ENCODE assay signal across 8 cellular contexts in the genomic region with DNA sequence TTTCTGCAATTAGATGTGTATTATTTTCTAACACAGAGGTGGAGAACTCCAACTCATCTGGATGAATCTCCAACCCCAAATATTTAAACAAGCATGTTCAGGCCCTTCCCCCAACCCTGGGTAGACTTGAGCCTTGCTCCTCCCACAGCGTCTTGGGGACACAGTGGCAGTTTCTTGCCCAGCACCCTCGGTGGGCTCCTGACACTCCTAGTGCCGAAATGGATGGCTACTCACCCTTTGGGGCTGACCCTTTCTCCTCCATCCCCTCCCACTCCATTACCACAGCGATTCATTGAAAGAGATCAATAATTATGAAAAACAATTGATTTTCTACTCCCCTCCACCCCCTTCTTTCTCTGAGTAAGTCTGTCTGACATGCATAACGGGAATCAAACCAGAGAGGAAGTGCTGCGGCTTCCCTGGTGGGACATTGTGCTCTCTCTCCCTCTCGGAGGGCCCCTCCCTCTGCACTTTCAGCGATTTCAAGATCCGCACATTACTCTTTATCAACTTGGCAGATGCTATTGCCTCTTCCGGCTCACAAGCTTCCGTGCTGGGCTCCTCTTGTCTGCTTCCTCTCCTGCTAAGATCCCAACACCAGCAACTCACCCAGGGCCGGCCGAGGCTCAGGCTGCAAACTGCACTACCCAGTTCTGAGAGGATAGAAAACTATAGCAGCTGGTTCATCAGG.
DNase-seq lines count a peak whose midpoint lies in the region; ATAC-seq and TF ChIP-seq lines count a peak whose summit lies in the region.

No MANE protein-coding gene starts in this region.

- no peaks in the 10 kb centered on the region for H3K79me2 ChIP-seq in GM23248 (ENCODE audit: insufficient read depth)

- H3K4me3 ChIP-seq in GM23248, result no peak overlapping the region

- no peaks in the 10 kb centered on the region for H3K9me2 ChIP-seq in GM23248 (ENCODE audit: insufficient read depth)

- in situ Hi-C loops in GM23248 (cut with MboI), result no loop called here

- DNase-seq in GM23248 (peak; percentile 8), T-cell (peak; percentile 18 to 76 (median 46)), mesothelial cell of epicardium (ENCODE audit: low spot score in 2 of 2, unreplicated experiment in 2 of 2) (no peak), NCI-H748 (lab: John Stamatoyannopoulos, UW; ENCODE audit: unreplicated experiment) (no peak), DMS53 treated with DMSO at 0.1 percent for 48 hours (lab: John Stamatoyannopoulos, UW; ENCODE audit: unreplicated experiment) (no peak), inferior parietal cortex (ENCODE audit: extremely low spot score) (no peak)
- peak in 1 of 2 donors; percentile 22 for DNase-seq in central memory CD8-positive, alpha-beta T cell (ENCODE audit: low spot score in 2 of 2)
- peak; percentile 11 to 65 for DNase-seq in stimulated activated naive CD8-positive, alpha-beta T cell treated with anti-CD3 and anti-CD28 coated beads, Interleukin-15, amount 100 ng/mL, for 72 hours

- H3K4me1 ChIP-seq in GM23248 (ENCODE audit: insufficient read depth), result 0 out of 2 replicates have a peak, but pooled peaks cover 3% of the 10 kb centered on the region

- peak; percentile 80 to 94 (median 82) for ATAC-seq in T-cell (replicated peaks in 1 of 4)
- peak; percentile 79 for ATAC-seq in central memory CD8-positive, alpha-beta T cell (replicated peaks; ENCODE audit: extremely low read depth, poor library complexity, severe bottlenecking)
- ATAC-seq in stimulated activated naive CD8-positive, alpha-beta T cell treated with anti-CD3 and anti-CD28 coated beads, Interleukin-15, amount 100 ng/mL, for 72 hours, result peak; percentile 88

- no peak overlapping the region for H3K27ac ChIP-seq in GM23248

- no peaks in the 10 kb centered on the region for H4K20me1 ChIP-seq in GM23248 (ENCODE audit: insufficient read depth)

- TF ChIP-seq CTCF in mesothelial cell of epicardium (IDR thresholded peaks at IDR 0.05; ENCODE audit: unreplicated experiment), result no peak

- POLR2A ChIA-PET in T-cell (lab: Charles Lee), result no interaction called here

- H3K27me3 Mint-ChIP-seq in T-cell (no peaks in the 10 kb centered on the region), mesothelial cell of epicardium (ENCODE audit: low read depth) (peaks cover 9% of the 10 kb centered on the region)
- no peaks in the 10 kb centered on the region for H3K27me3 Mint-ChIP-seq in central memory CD8-positive, alpha-beta T cell
- no peaks in the 10 kb centered on the region for H3K27me3 Mint-ChIP-seq in stimulated activated naive CD8-positive, alpha-beta T cell treated with anti-CD3 and anti-CD28 coated beads, Interleukin-15, amount 100 ng/mL, for 72 hours

- no peaks in the 10 kb centered on the region for H3K36me3 ChIP-seq in GM23248 (ENCODE audit: low read depth)

- CTCF ChIA-PET in T-cell (lab: Charles Lee), result interaction anchor here in 1 of 2 donors (1.2 kb wide), 1 partner anchor 11 kb away, joined by 3 read pairs; no protein-coding TSS in a partner anchor

- H2AFZ ChIP-seq in GM23248, result peak overlapping the region; percentile 49; the same call in 1 of the 2 replicates

- H3K27me3 ChIP-seq in GM23248 (replicated peaks; ENCODE audit: insufficient read depth), result peaks cover 7% of the 10 kb centered on the region; the same call in 1 of the 2 replicates

- H3K4me3 Mint-ChIP-seq in T-cell (peak overlapping the region; percentile 78 to 82 (median 80)), mesothelial cell of epicardium (peak overlapping the region; percentile 55)
- peak overlapping the region; percentile 72 for H3K4me3 Mint-ChIP-seq in central memory CD8-positive, alpha-beta T cell
- H3K4me3 Mint-ChIP-seq in stimulated activated naive CD8-positive, alpha-beta T cell treated with anti-CD3 and anti-CD28 coated beads, Interleukin-15, amount 100 ng/mL, for 72 hours, result peak overlapping the region; percentile 78 to 85

- no peak overlapping the region for H3K4me2 ChIP-seq in GM23248 (ENCODE audit: unreplicated experiment)

- peaks cover 36 to 58% (median 42%) of the 10 kb centered on the region in 3 donors for H3K4me1 Mint-ChIP-seq in T-cell
- peaks cover 26% of the 10 kb centered on the region for H3K4me1 Mint-ChIP-seq in central memory CD8-positive, alpha-beta T cell
- peaks cover 13% of the 10 kb centered on the region for H3K4me1 Mint-ChIP-seq in mesothelial cell of epicardium
- peaks cover 34% of the 10 kb centered on the region for H3K4me1 Mint-ChIP-seq in stimulated activated naive CD8-positive, alpha-beta T cell treated with anti-CD3 and anti-CD28 coated beads, Interleukin-15, amount 100 ng/mL, for 72 hours

- H3K9ac ChIP-seq in GM23248, result no peak overlapping the region

- H3K9me3 ChIP-seq in GM23248 (ENCODE audit: low read depth), result no peaks in the 10 kb centered on the region

- no peaks in the 10 kb centered on the region; the same call in 1 of the 2 replicates for H3F3A ChIP-seq in GM23248 (ENCODE audit: insufficient read depth)

- 10 to 17% methylated on average over 12 to 13 of the region's 13 CpGs for WGBS in GM23248 (ENCODE audit: low coverage in 1 of 2, low lambda C conversion rate in 2 of 2, missing lambda C conversion rate in 2 of 2), 2 experiments

- H3K27ac Mint-ChIP-seq in T-cell, result peak overlapping the region; percentile 87 to 92
- H3K27ac Mint-ChIP-seq in central memory CD8-positive, alpha-beta T cell (ENCODE audit: low read depth), result peak overlapping the region; percentile 66
- no peak overlapping the region for H3K27ac Mint-ChIP-seq in mesothelial cell of epicardium
- peak overlapping the region; percentile 73 to 95 for H3K27ac Mint-ChIP-seq in stimulated activated naive CD8-positive, alpha-beta T cell treated with anti-CD3 and anti-CD28 coated beads, Interleukin-15, amount 100 ng/mL, for 72 hours

- peaks cover 0 to 4% (median 0%) of the 10 kb centered on the region in 3 donors for H3K9me3 Mint-ChIP-seq in T-cell
- H3K9me3 Mint-ChIP-seq in central memory CD8-positive, alpha-beta T cell, result no peaks in the 10 kb centered on the region
- H3K9me3 Mint-ChIP-seq in mesothelial cell of epicardium, result peaks cover 3% of the 10 kb centered on the region
- H3K9me3 Mint-ChIP-seq in stimulated activated naive CD8-positive, alpha-beta T cell treated with anti-CD3 and anti-CD28 coated beads, Interleukin-15, amount 100 ng/mL, for 72 hours, result peaks cover 0 to 9% of the 10 kb centered on the region in 2 donors

- H3K36me3 Mint-ChIP-seq in T-cell (no peaks in the 10 kb centered on the region), mesothelial cell of epicardium (no peaks in the 10 kb centered on the region)
- H3K36me3 Mint-ChIP-seq in central memory CD8-positive, alpha-beta T cell (ENCODE audit: insufficient read depth), result peaks cover 2% of the 10 kb centered on the region

Comparison
In these comparisons a context has a peak if more than half of its experiments do, and no peak if none do; other contexts are left out.
1. DNase-seq: peak in GM23248 (single experiment), T-cell (34 of 34) and stimulated activated naive CD8-positive, alpha-beta T cell treated with anti-CD3 and anti-CD28 coated beads, Interleukin-15, amount 100 ng/mL, for 72 hours (2 of 2); none in mesothelial cell of epicardium (0 of 2), NCI-H748 (single experiment), DMS53 treated with DMSO at 0.1 percent for 48 hours (single experiment) and inferior parietal cortex (single experiment).
2. Peak in every context shown above with its lines, with median percentiles within 50 percentile points of each other: ATAC-seq and H3K4me3 Mint-ChIP-seq.